ENCODE assay signal across 37 cellular contexts in the genomic region with DNA sequence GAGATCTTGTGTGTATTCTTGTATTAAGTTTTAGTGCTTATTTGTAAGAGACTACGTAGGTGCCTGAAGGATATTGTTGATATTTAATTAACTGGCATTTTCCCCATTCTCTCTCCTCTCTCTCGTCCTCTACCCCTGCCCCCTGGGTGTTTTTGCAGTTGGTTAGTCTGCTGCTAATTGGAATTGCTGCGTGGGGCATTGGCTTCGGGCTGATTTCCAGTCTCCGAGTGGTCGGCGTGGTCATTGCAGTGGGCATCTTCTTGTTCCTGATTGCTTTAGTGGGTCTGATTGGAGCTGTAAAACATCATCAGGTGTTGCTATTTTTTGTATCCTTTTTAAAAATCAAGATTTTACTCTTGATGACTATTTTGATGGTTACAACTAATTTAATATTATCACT. TPM values are rescaled to one million over a fixed set of nuclear protein-coding genes. Genes with fewer than 3 reads are reported as not detected.
"Had no signal": no experiment of that assay in that cellular context is flagged by ENCODE, and none has a peak within 500 bp of the region (broad histone marks: within the 10 kb centered on the region; RNA-seq: fewer than 3 reads in every experiment).

No MANE protein-coding gene starts in this region.

- H3K27ac ChIP-seq: adrenal gland, body of pancreas, breast epithelium, Peyer's patch, WERI-Rb-1 had no signal

- H3K27me3 ChIP-seq: adrenal gland, body of pancreas, breast epithelium, Peyer's patch had no signal

- H3K9me3 ChIP-seq: adrenal gland, body of pancreas, breast epithelium, Peyer's patch had no signal

- H3K4me3 ChIP-seq: adrenal gland, body of pancreas, breast epithelium, Peyer's patch had no signal

- ATAC-seq: activated CD4-positive, alpha-beta T cell treated with anti-CD3 and anti-CD28 coated beads for 36 hours; activated CD4-positive, CD25-positive, alpha-beta regulatory T cell treated with anti-CD3 and anti-CD28 coated beads, Interleukin-2, amount 50 U/mL, for 24 hours; activated naive CD4-positive, alpha-beta T cell treated with anti-CD3 and anti-CD28 coated beads, Interleukin-2, amount 50 U/mL, for 72 hours; activated T-cell treated with anti-CD3 and anti-CD28 coated beads, Interleukin-2, amount 50 U/mL, for 4 hours; body of pancreas; PC-3 had no signal

- H3K4me1 ChIP-seq: adrenal gland, breast epithelium, Peyer's patch had no signal

- H3K36me3 ChIP-seq: adrenal gland, breast epithelium, Peyer's patch, WERI-Rb-1 had no signal

- DNase-seq: activated CD4-positive, alpha-beta T cell treated with anti-CD3 and anti-CD28 coated beads for 36 hours; activated CD4-positive, alpha-beta T cell treated with anti-CD3 and anti-CD28 coated beads, Interleukin-2, amount 10 ng/mL, durations not matched to agents 7 days and 5 days; activated CD4-positive, alpha-beta T cell treated with anti-CD3 and anti-CD28 coated beads, Interleukin-2, amount 50 U/mL, for 48 hours; activated CD8-positive, alpha-beta memory T cell treated with anti-CD3 and anti-CD28 coated beads, Interleukin-2, amount 50 U/mL, for 4 hours; activated gamma-delta T cell treated with Interleukin-2 at 50 U/mL for 16 hours; activated naive CD4-positive, alpha-beta T cell treated with anti-CD3 and anti-CD28 coated beads for 36 hours; activated T-cell treated with anti-CD3 and anti-CD28 coated beads for 4 hours; activated T-cell treated with anti-CD3 and anti-CD28 coated beads, Interleukin-2, amount 50 U/mL, for 4 hours; adrenal gland; body of pancreas; cerebellar nuclear complex; NCI-H1092 treated with DMSO at 0.1 percent for 48 hours; NCI-H1417; NCI-H146; NCI-H187; NCI-H2081; NCI-H2171 treated with DMSO at 0.1 percent for 48 hours; NCI-H226; NCI-H446 treated with DMSO at 0.1 percent for 48 hours; NCI-H524; NK-92 treated with Interleukin-12 subunit alpha and Interleukin-12 subunit beta, amount 100 ng/mL, for 24 hours; PC-3; Peyer's patch; RPMI8226; SHP77 treated with DMSO at 0.1 percent for 48 hours; SW 1271; T-helper 1 cell; T-helper 2 cell; T-helper 9 cell; WERI-Rb-1 had no signal

RNA-seq across cellular contexts. Expression of a gene that starts 28.7 kb away (rescaled TPM):
- total RNA-seq: activated CD4-positive, alpha-beta T cell treated with anti-CD3 and anti-CD28 coated beads for 36 hours; activated CD4-positive, alpha-beta T cell treated with anti-CD3 and anti-CD28 coated beads, Interleukin-2, amount 10 ng/mL, durations not matched to agents 7 days and 5 days; activated naive CD4-positive, alpha-beta T cell treated with anti-CD3 and anti-CD28 coated beads for 36 hours; activated naive CD4-positive, alpha-beta T cell treated with anti-CD3 and anti-CD28 coated beads, Interleukin-2, amount 50 U/mL, for 72 hours; activated T-helper 1 cell treated with anti-CD3 and anti-CD28 coated beads, Interleukin-12 subunit alpha, Interleukin-12 subunit beta, Interleukin-2, Interleukin-4 antibody, amounts not matched to agents 30 ng/mL and 10 ng/mL and 1 ng/mL, durations not matched to agents 14 hours and 24 hours and 36 hours; astrocyte; cardiac septum; M059J had no signal
